ENCODE assay signal across 17 cellular contexts in genomic region chr12:130044991-130045621, GRCh38.
DNase-seq lines count a peak whose midpoint lies in the region; ATAC-seq and TF ChIP-seq lines count a peak whose summit lies in the region.
"Had no signal": no experiment of that assay in that cellular context is flagged by ENCODE, and none has a peak within 500 bp of the region (broad histone marks: within the 10 kb centered on the region; RNA-seq: fewer than 3 reads in every experiment).

No MANE protein-coding gene starts in this region.

- WGBS in HUES64 = 2% methylated on average over 22 of the region's 22 CpGs
- 10% methylated on average over 22 of the region's 22 CpGs for WGBS in prostate gland

- peak overlapping the region; percentile 5 for H3K4me3 ChIP-seq in HUES64 (ENCODE audit: low read length)
- H3K4me3 ChIP-seq in prostate gland = no peak overlapping the region
- H3K4me3 ChIP-seq: left lung, PC-9, skin epidermis had no signal

- H3K9me3 ChIP-seq in HUES64 (ENCODE audit: insufficient read depth, low read depth, low read length) (no peaks in the 10 kb centered on the region), prostate gland (no peaks in the 10 kb centered on the region)
- H3K9me3 ChIP-seq: left lung had no signal

- H3K27ac ChIP-seq in HUES64 (ENCODE audit: low read depth, low read length) (peak overlapping the region; percentile 32; the same call in 1 of the 2 replicates), prostate gland (peak overlapping the region; percentile 67 to 68)
- H3K27ac ChIP-seq: KMS-11, left lung, PC-9, skin epidermis had no signal

- H3K27me3 ChIP-seq in HUES64 (ENCODE audit: insufficient read depth, low read length) (peaks cover 96% of the 10 kb centered on the region), prostate gland (replicated peaks; ENCODE audit: insufficient read depth) (no peaks in the 10 kb centered on the region)

- H3K36me3 ChIP-seq in HUES64 (ENCODE audit: insufficient read depth, low read length) (no peaks in the 10 kb centered on the region), prostate gland (no peaks in the 10 kb centered on the region)
- H3K36me3 ChIP-seq: left lung had no signal

- H3K9ac ChIP-seq in HUES64 (ENCODE audit: low read depth, low read length) = no peak overlapping the region
- H3K9ac ChIP-seq: KMS-11 had no signal

- DNase-seq in NCI-H524 treated with DMSO at 0.1 percent for 48 hours (lab: John Stamatoyannopoulos, UW) (peak; percentile 55), iPS-NIHi11 (ENCODE audit: low spot score) (peak; percentile 48), prostate gland (ENCODE audit: low spot score) (peak; percentile 66), middle frontal gyrus (ENCODE audit: extremely low spot score, low spot score) (no peak)
- DNase-seq in activated CD4-positive, alpha-beta T cell treated with anti-CD3 and anti-CD28 coated beads, Interleukin-2, amount 50 U/mL, for 1 hour = no peak
- DNase-seq in stimulated activated CD4-positive, alpha-beta T cell treated with anti-CD3 and anti-CD28 coated beads, Interleukin-4, amount 100 ng/mL, for 1 hour = no peak
- DNase-seq: activated B cell treated with CpG ODN at 0.5 μM for 24 hours; activated CD8-positive, alpha-beta memory T cell treated with anti-CD3 and anti-CD28 coated beads, Interleukin-2, amount 50 U/mL, for 4 hours; CD4-positive, CD25-positive, alpha-beta regulatory T cell; left lung; NCI-H2081 treated with DMSO at 0.1 percent for 48 hours; PC-9; SW 1271 had no signal

- no peak for TF ChIP-seq CTCF in prostate gland (IDR thresholded peaks at IDR 0.05)

- intact Hi-C loops in prostate gland (cut with DNase I) = loop anchor here (5.0 kb wide), 1 partner anchor 702 kb away; no protein-coding TSS in a partner anchor

- TF ChIP-seq POLR2A in prostate gland (IDR thresholded peaks at IDR 0.05) = no peak

- ATAC-seq in HG03159 (IDR thresholded peaks at IDR 0.05; ENCODE audit: unreplicated experiment) = no peak
- ATAC-seq: left lung had no signal

- H3K4me1 ChIP-seq in HUES64 (ENCODE audit: insufficient read depth, low read length) = peaks cover 16% of the 10 kb centered on the region
- peaks cover 12% of the 10 kb centered on the region for H3K4me1 ChIP-seq in prostate gland (replicated peaks)
- H3K4me1 ChIP-seq: left lung had no signal

Comparison
In these comparisons a context has a peak if more than half of its experiments do, and no peak if none do; other contexts are left out.
1. DNase-seq: peak in NCI-H524 treated with DMSO at 0.1 percent for 48 hours (single experiment), iPS-NIHi11 (single experiment) and prostate gland (single experiment); none in activated CD4-positive, alpha-beta T cell treated with anti-CD3 and anti-CD28 coated beads, Interleukin-2, amount 50 U/mL, for 1 hour (single experiment), stimulated activated CD4-positive, alpha-beta T cell treated with anti-CD3 and anti-CD28 coated beads, Interleukin-4, amount 100 ng/mL, for 1 hour (single experiment) and middle frontal gyrus (single experiment).